In the genomic region with DNA sequence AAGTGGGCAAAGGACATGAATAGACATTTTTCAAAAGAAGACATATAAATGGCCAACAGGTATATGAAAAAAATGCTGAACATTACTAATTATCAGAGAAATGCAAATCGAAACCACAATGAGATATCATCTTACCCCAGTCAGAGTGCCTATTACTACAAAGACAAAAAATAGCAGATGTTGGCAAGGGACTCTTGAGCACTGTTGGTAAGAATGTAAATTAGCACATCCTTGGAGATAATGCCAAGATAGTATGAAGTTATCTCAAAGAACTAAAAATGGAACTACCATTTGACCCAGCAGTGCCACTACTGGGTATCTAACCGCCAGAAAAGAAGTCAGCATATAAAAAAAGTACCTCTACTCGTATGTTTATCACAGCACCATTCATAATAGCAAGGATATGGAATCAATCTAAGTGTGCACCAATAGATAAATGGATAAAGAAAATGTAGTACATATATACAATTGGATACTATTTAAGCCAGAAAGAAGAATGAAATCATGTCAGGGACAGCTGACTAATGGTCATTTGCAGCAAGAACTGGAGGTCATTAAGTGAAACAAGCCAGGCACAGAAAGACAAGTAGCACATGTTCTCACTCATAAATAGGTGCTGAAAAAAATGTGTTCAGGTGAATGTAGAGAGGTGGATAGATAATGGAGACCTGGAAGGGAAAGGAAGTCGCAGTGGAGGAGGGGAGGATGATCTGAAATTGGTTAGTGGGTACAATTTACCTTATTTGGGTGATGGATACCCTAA, we compare ENCODE assay signal across 15 cellular contexts.
A peak's percentile ranks its signal among the peaks of the same experiment; 100 is the strongest.
DNase-seq lines count a peak whose midpoint lies in the region; ATAC-seq and TF ChIP-seq lines count a peak whose summit lies in the region.
"Had no signal": no experiment of that assay in that cellular context is flagged by ENCODE, and none has a peak within 500 bp of the region (broad histone marks: within the 10 kb centered on the region; RNA-seq: fewer than 3 reads in every experiment).

No MANE protein-coding gene starts in this region.

- H3K9me3 ChIP-seq in right cardiac atrium (ENCODE audit: control insufficient read depth, low read length) (no peaks in the 10 kb centered on the region), HEK293 (ENCODE audit: control insufficient read depth, insufficient read depth, low read depth, low read length) (no peaks in the 10 kb centered on the region), OCI-LY3 (ENCODE audit: insufficient read depth, low read length) (no peaks in the 10 kb centered on the region), gastrocnemius medialis (no peaks in the 10 kb centered on the region)

- H3K4me3 ChIP-seq in right cardiac atrium (ENCODE audit: low read length) (no peak overlapping the region), HEK293 (ENCODE audit: low read depth, low read length) (no peak overlapping the region), OCI-LY3 (ENCODE audit: low read length) (no peak overlapping the region), gastrocnemius medialis (no peak overlapping the region), H7 (ENCODE audit: insufficient read depth, low read depth, low read length) (no peak overlapping the region)

- no peak overlapping the region for H3K9ac ChIP-seq in OCI-LY3 (ENCODE audit: low read length)

- POLR2A ChIA-PET in HEK293 (lab: Yijun Ruan, JAX) = no interaction called here

- H3K36me3 ChIP-seq in HEK293 (ENCODE audit: control insufficient read depth in 2 of 2, insufficient read depth in 1 of 2, low read length in 2 of 2) (no peaks in the 10 kb centered on the region; a peak in 1 of 3 replicates), OCI-LY3 (replicated peaks; ENCODE audit: low read depth, low read length) (no peaks in the 10 kb centered on the region), gastrocnemius medialis (no peaks in the 10 kb centered on the region), H7 (replicated peaks; ENCODE audit: control insufficient read depth, insufficient read depth, low read length) (no peaks in the 10 kb centered on the region)

- TF ChIP-seq POLR2A in gastrocnemius medialis (IDR thresholded peaks at IDR 0.05) = no peak

- H3K4me1 ChIP-seq in right cardiac atrium (ENCODE audit: control insufficient read depth, insufficient read depth, low read length) = no peaks in the 10 kb centered on the region
- no peaks in the 10 kb centered on the region for H3K4me1 ChIP-seq in HEK293 (ENCODE audit: control insufficient read depth, insufficient read depth, low read length)
- H3K4me1 ChIP-seq in OCI-LY3 (ENCODE audit: low read length) = peaks cover 43% of the 10 kb centered on the region
- peaks cover 18 to 22% of the 10 kb centered on the region in 2 donors for H3K4me1 ChIP-seq in gastrocnemius medialis

- in situ Hi-C loops in gastrocnemius medialis (cut with MboI; ENCODE audit: low sequenced_read_pairs in 4 of 4) = no loop called here

- no peak for TF ChIP-seq CTCF in HEK293 (tag by site-specific recombination; IDR thresholded peaks at IDR 0.05)
- no peak for TF ChIP-seq CTCF in OCI-LY3 (IDR thresholded peaks at IDR 0.05; ENCODE audit: low read depth, low read length)
- no peak for TF ChIP-seq CTCF in gastrocnemius medialis (IDR thresholded peaks at IDR 0.05 in 4 of 5, conservative IDR thresholded peaks at IDR 0.05 in 1 of 5)

- H3K27me3 ChIP-seq in right cardiac atrium (ENCODE audit: control insufficient read depth, insufficient read depth) (no peaks in the 10 kb centered on the region), OCI-LY3 (ENCODE audit: low read depth, low read length) (no peaks in the 10 kb centered on the region), gastrocnemius medialis (no peaks in the 10 kb centered on the region), H7 (ENCODE audit: control insufficient read depth, insufficient read depth, low read length) (no peaks in the 10 kb centered on the region)

- ATAC-seq in Right ventricle myocardium superior (ENCODE audit: poor library complexity) (peak; percentile 46), right cardiac atrium (no peak), gastrocnemius medialis (peak; percentile 90 to 94), HG03460 (IDR thresholded peaks at IDR 0.05; ENCODE audit: unreplicated experiment) (no peak)

- intact Hi-C loops in Right ventricle myocardium superior (cut with DNase I) = no loop called here
- intact Hi-C loops in right cardiac atrium (cut with DNase I) = no loop called here
- intact Hi-C loops in gastrocnemius medialis (cut with DNase I; ENCODE audit: low total_unique reads) = no loop called here

- 76% methylated on average over 4 of the region's 4 CpGs for WGBS in right cardiac atrium

- CTCF ChIA-PET in HEK293 (lab: Yijun Ruan, JAX) = no interaction called here

- H3K4me2 ChIP-seq in OCI-LY3 (ENCODE audit: low read length) = peak overlapping the region; percentile 28

- DNase-seq in Right ventricle myocardium superior (no peak), right cardiac atrium (no peak), gastrocnemius medialis (no peak), H7 (no peak), MV-4-11 (lab: John Stamatoyannopoulos, UW) (no peak)
- DNase-seq: C1 segment of cervical spinal cord; NCI-H1436; NCI-H2029 treated with DMSO at 0.1 percent for 48 hours; NCI-H345; NCI-H526 treated with DMSO at 0.1 percent for 48 hours; NK-92 treated with Interleukin-12 subunit alpha and Interleukin-12 subunit beta, amount 100 ng/mL, for 24 hours had no signal

- H2AFZ ChIP-seq in OCI-LY3 (ENCODE audit: low read depth, low read length) = no peak overlapping the region

- H4K20me1 ChIP-seq in OCI-LY3 (ENCODE audit: insufficient read depth, low read length) = no peaks in the 10 kb centered on the region

- H3K27ac ChIP-seq in right cardiac atrium (ENCODE audit: low read length) = no peak overlapping the region
- no peak overlapping the region for H3K27ac ChIP-seq in HEK293 (ENCODE audit: extremely low read depth, low read depth, low read length)
- no peak overlapping the region for H3K27ac ChIP-seq in OCI-LY3 (ENCODE audit: low read length)
- H3K27ac ChIP-seq in gastrocnemius medialis = peak overlapping the region in 1 of 4 donors; percentile 49
- H3K27ac ChIP-seq: RWPE1 had no signal

- H3K79me2 ChIP-seq in OCI-LY3 (ENCODE audit: low read length) = no peaks in the 10 kb centered on the region

TF ChIP-seq in HEK293, 187 proteins besides CTCF, POLR2A, EP300 and RAD21:
- TF ChIP-seq ZNF600 (tag by site-specific recombination; IDR thresholded peaks at IDR 0.05) (no peak), SCRT2 (tag by site-specific recombination; IDR thresholded peaks at IDR 0.05) (0 out of 2 replicates have a peak, but pooled peaks have one; percentile 8)

Comparison
In these comparisons a context has a peak if more than half of its experiments do, and no peak if none do; other contexts are left out.
1. ATAC-seq: peak in Right ventricle myocardium superior (single experiment) and gastrocnemius medialis (2 of 2); none in right cardiac atrium (0 of 2) and HG03460 (single experiment).